ENCODE assay signal across 8 cellular contexts in genomic region chr19:55173717-55174409, GRCh38. TPM values are rescaled to one million over a fixed set of nuclear protein-coding genes. Genes with fewer than 3 reads are reported as not detected.
DNase-seq lines count a peak whose midpoint lies in the region; ATAC-seq and TF ChIP-seq lines count a peak whose summit lies in the region.

No MANE protein-coding gene starts in this region.

- peaks cover 16% of the 10 kb centered on the region for H3K4me1 Mint-ChIP-seq in activated CD4-positive, alpha-beta T cell treated with anti-CD3 and anti-CD28 coated beads for 36 hours
- peaks cover 26% of the 10 kb centered on the region for H3K4me1 Mint-ChIP-seq in activated naive CD4-positive, alpha-beta T cell treated with anti-CD3 and anti-CD28 coated beads, Interleukin-2, amount 10 ng/mL, durations not matched to agents 7 days and 5 days
- H3K4me1 Mint-ChIP-seq in glutamatergic neuron (ENCODE audit: low read depth, unreplicated experiment): peaks cover 11% of the 10 kb centered on the region

- no peak for TF ChIP-seq CTCF in glutamatergic neuron (IDR thresholded peaks at IDR 0.05; ENCODE audit: partially characterized antibody, unreplicated experiment)

- DNase-seq in activated CD4-positive, alpha-beta T cell treated with anti-CD3 and anti-CD28 coated beads for 36 hours: peak; percentile 72
- DNase-seq in activated CD4-positive, alpha-beta T cell treated with anti-CD3 and anti-CD28 coated beads, Interleukin-2, amount 50 U/mL, for 4 hours: no peak
- DNase-seq in NCI-H526 treated with DMSO at 0.1 percent for 48 hours (lab: John Stamatoyannopoulos, UW): peak; percentile 62
- peak; percentile 67 for DNase-seq in activated naive CD4-positive, alpha-beta T cell treated with anti-CD3 and anti-CD28 coated beads, Interleukin-2, amount 10 ng/mL, durations not matched to agents 7 days and 5 days
- DNase-seq in glutamatergic neuron: peak; percentile 75
- DNase-seq in pons (ENCODE audit: low spot score): peak; percentile 20
- no peak for DNase-seq in activated gamma-delta T cell treated with Interleukin-2 at 50 U/mL for 16 hours

- peak; percentile 69 for ATAC-seq in activated CD4-positive, alpha-beta T cell treated with anti-CD3 and anti-CD28 coated beads for 36 hours
- no peak for ATAC-seq in GM19035 (IDR thresholded peaks at IDR 0.05; ENCODE audit: unreplicated experiment)

- POLR2A ChIA-PET in activated CD4-positive, alpha-beta T cell treated with anti-CD3 and anti-CD28 coated beads for 36 hours (lab: Charles Lee): interaction anchor here (0.6 kb wide), 1 partner anchor 44 kb away, joined by 3 read pairs; no protein-coding TSS in a partner anchor

- no peaks in the 10 kb centered on the region for H3K9me3 Mint-ChIP-seq in activated CD4-positive, alpha-beta T cell treated with anti-CD3 and anti-CD28 coated beads for 36 hours (ENCODE audit: low read depth)
- peaks cover 6% of the 10 kb centered on the region for H3K9me3 Mint-ChIP-seq in activated naive CD4-positive, alpha-beta T cell treated with anti-CD3 and anti-CD28 coated beads, Interleukin-2, amount 10 ng/mL, durations not matched to agents 7 days and 5 days
- peaks cover 14% of the 10 kb centered on the region for H3K9me3 Mint-ChIP-seq in glutamatergic neuron (ENCODE audit: unreplicated experiment)

- CTCF ChIA-PET in activated CD4-positive, alpha-beta T cell treated with anti-CD3 and anti-CD28 coated beads for 36 hours (lab: Charles Lee): interaction anchor here (0.5 to 1.8 kb wide), 4 partner anchors 9 to 210 kb away, joined by 3 to 6 read pairs (median 4); no protein-coding TSS in a partner anchor
- CTCF ChIA-PET in activated naive CD4-positive, alpha-beta T cell treated with anti-CD3 and anti-CD28 coated beads, Interleukin-2, amount 10 ng/mL, durations not matched to agents 7 days and 5 days (lab: Charles Lee): interaction anchor here (1.0 to 1.5 kb wide), 3 partner anchors 14 to 330 kb away, joined by 3 read pairs; no protein-coding TSS in a partner anchor

- no peaks in the 10 kb centered on the region for H3K36me3 Mint-ChIP-seq in activated CD4-positive, alpha-beta T cell treated with anti-CD3 and anti-CD28 coated beads for 36 hours (ENCODE audit: low read depth)
- H3K36me3 Mint-ChIP-seq in activated naive CD4-positive, alpha-beta T cell treated with anti-CD3 and anti-CD28 coated beads, Interleukin-2, amount 10 ng/mL, durations not matched to agents 7 days and 5 days: peaks cover 1% of the 10 kb centered on the region
- peaks cover 5% of the 10 kb centered on the region for H3K36me3 Mint-ChIP-seq in glutamatergic neuron (ENCODE audit: unreplicated experiment)

- no peak overlapping the region for H3K27ac Mint-ChIP-seq in activated CD4-positive, alpha-beta T cell treated with anti-CD3 and anti-CD28 coated beads for 36 hours
- H3K27ac Mint-ChIP-seq in activated naive CD4-positive, alpha-beta T cell treated with anti-CD3 and anti-CD28 coated beads, Interleukin-2, amount 10 ng/mL, durations not matched to agents 7 days and 5 days: no peak overlapping the region
- no peak overlapping the region for H3K27ac Mint-ChIP-seq in glutamatergic neuron (ENCODE audit: unreplicated experiment)

- H3K4me3 Mint-ChIP-seq in activated CD4-positive, alpha-beta T cell treated with anti-CD3 and anti-CD28 coated beads for 36 hours: peak overlapping the region; percentile 49
- H3K4me3 Mint-ChIP-seq in activated naive CD4-positive, alpha-beta T cell treated with anti-CD3 and anti-CD28 coated beads, Interleukin-2, amount 10 ng/mL, durations not matched to agents 7 days and 5 days: peak overlapping the region; percentile 56
- peak overlapping the region; percentile 77 for H3K4me3 Mint-ChIP-seq in glutamatergic neuron (ENCODE audit: unreplicated experiment)

- peaks cover 61% of the 10 kb centered on the region for H3K27me3 Mint-ChIP-seq in activated CD4-positive, alpha-beta T cell treated with anti-CD3 and anti-CD28 coated beads for 36 hours
- H3K27me3 Mint-ChIP-seq in activated naive CD4-positive, alpha-beta T cell treated with anti-CD3 and anti-CD28 coated beads, Interleukin-2, amount 10 ng/mL, durations not matched to agents 7 days and 5 days: peaks cover 100% of the 10 kb centered on the region
- peaks cover 25% of the 10 kb centered on the region for H3K27me3 Mint-ChIP-seq in glutamatergic neuron (ENCODE audit: unreplicated experiment)

- intact Hi-C loops in activated CD4-positive, alpha-beta T cell treated with anti-CD3 and anti-CD28 coated beads for 36 hours (cut with DNase I, micrococcal nuclease): no loop called here

RNA-seq across cellular contexts. Expression of gene SYT5, which starts 6.2 kb away (rescaled TPM):
- total RNA-seq in activated CD4-positive, alpha-beta T cell treated with anti-CD3 and anti-CD28 coated beads for 36 hours: under 1 TPM in 1 of 2 experiments, not detected in 1; 0.37 TPM
- total RNA-seq in glutamatergic neuron (ENCODE audit: unreplicated experiment): 23.7 TPM

RNA-seq across cellular contexts. Expression of gene DNAAF3, which starts 7.5 kb away (rescaled TPM):
- total RNA-seq in activated CD4-positive, alpha-beta T cell treated with anti-CD3 and anti-CD28 coated beads for 36 hours: under 1 TPM; 0.53 to 0.72 TPM
- total RNA-seq in glutamatergic neuron (ENCODE audit: unreplicated experiment): 2.4 TPM

RNA-seq across cellular contexts. Expression of gene TNNI3, which starts 16.3 kb away (rescaled TPM):
- total RNA-seq in activated CD4-positive, alpha-beta T cell treated with anti-CD3 and anti-CD28 coated beads for 36 hours: under 1 TPM in 1 of 2 experiments, not detected in 1; 0.32 TPM
- 3.3 TPM for total RNA-seq in glutamatergic neuron (ENCODE audit: unreplicated experiment)

RNA-seq across cellular contexts. Expression of gene TNNT1, which starts 24.9 kb away (rescaled TPM):
- total RNA-seq in activated CD4-positive, alpha-beta T cell treated with anti-CD3 and anti-CD28 coated beads for 36 hours: under 1 TPM; 0.47 to 0.50 TPM
- 19.3 TPM for total RNA-seq in glutamatergic neuron (ENCODE audit: unreplicated experiment)

RNA-seq across cellular contexts. Expression of gene PTPRH, which starts 35.4 kb away (rescaled TPM):
- total RNA-seq in activated CD4-positive, alpha-beta T cell treated with anti-CD3 and anti-CD28 coated beads for 36 hours: not detected
- 7.4 TPM for total RNA-seq in glutamatergic neuron (ENCODE audit: unreplicated experiment)

Comparison
In these comparisons a context has a peak if more than half of its experiments do, and no peak if none do; other contexts are left out.
1. DNase-seq: peak in activated CD4-positive, alpha-beta T cell treated with anti-CD3 and anti-CD28 coated beads for 36 hours (single experiment), NCI-H526 treated with DMSO at 0.1 percent for 48 hours (single experiment), activated naive CD4-positive, alpha-beta T cell treated with anti-CD3 and anti-CD28 coated beads, Interleukin-2, amount 10 ng/mL, durations not matched to agents 7 days and 5 days (single experiment), glutamatergic neuron (single experiment) and pons (single experiment); none in activated CD4-positive, alpha-beta T cell treated with anti-CD3 and anti-CD28 coated beads, Interleukin-2, amount 50 U/mL, for 4 hours (0 of 2) and activated gamma-delta T cell treated with Interleukin-2 at 50 U/mL for 16 hours (single experiment).
2. RNA of gene SYT5, which starts 6.2 kb away (total RNA-seq): 23.7 TPM in glutamatergic neuron (single experiment); 0.37 TPM in activated CD4-positive, alpha-beta T cell treated with anti-CD3 and anti-CD28 coated beads for 36 hours; every median in the first group is over 10 times any median in the second.
3. Peak in every context shown above with its lines, with median percentiles within 50 percentile points of each other: H3K4me3 Mint-ChIP-seq.